In the genomic region with DNA sequence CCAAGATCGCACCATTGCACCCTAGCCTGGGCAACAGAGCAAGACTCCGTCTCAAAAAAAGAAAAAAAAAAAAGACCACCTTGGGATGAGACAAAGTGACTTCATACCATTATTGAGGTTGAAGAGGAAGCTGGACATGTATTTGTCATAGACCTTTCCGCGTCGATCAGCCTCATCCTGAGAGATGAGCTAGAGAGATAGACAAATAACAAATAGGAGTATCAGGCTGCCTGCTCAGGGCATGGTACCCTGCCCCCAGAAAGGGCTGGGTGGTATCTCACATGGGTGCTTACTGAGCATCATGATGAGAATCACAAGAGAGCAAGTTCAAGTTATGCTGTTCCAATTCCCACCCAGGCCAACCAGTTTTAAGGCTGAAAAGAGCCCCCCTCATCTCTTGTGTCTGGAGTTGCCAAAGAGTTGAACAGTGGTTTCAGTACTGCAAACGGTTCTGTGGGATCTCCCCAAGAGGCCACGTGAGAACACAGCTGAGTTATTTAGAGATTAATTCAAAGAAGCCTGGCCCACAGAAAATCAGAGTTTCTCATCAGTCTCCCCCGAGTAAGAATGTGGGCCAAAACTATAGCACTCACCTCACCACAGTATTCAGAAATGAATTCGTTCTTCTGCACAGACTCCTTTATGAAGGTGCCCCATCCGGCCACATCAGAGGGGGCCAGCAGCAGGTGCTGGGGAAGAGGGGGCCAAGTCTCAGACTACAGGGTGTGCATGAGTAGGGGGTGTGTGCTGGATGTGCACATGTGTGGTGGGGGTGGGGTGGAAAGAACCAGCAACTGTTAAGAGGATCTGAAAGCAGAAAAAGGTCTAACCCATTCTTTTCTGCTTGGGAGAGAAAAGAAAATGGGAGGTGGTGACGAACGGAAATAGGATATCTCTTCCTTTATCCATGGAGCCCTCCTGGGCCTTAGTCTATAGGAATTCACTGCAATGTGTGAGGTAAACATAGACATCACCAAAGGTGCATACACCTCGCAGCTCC, we compare ENCODE assay signal across 10 cellular contexts. TPM values are rescaled to one million over a fixed set of nuclear protein-coding genes. Genes with fewer than 3 reads are reported as not detected.
DNase-seq lines count a peak whose midpoint lies in the region; ATAC-seq, FAIRE-seq and TF ChIP-seq lines count a peak whose summit lies in the region.
"Had no signal": no experiment of that assay in that cellular context is flagged by ENCODE, and none has a peak within 500 bp of the region (broad histone marks: within the 10 kb centered on the region; RNA-seq: fewer than 3 reads in every experiment).

No MANE protein-coding gene starts in this region.

- H3K4me1 ChIP-seq in kidney (ENCODE audit: control insufficient read depth in 1 of 2, insufficient read depth in 1 of 2, low read depth in 1 of 2, low read length in 2 of 2): no peaks in the 10 kb centered on the region

- peak; percentile 75 for ATAC-seq in GM18498 (IDR thresholded peaks at IDR 0.05; ENCODE audit: unreplicated experiment)
- peak; percentile 83 for ATAC-seq in HG02981 (IDR thresholded peaks at IDR 0.05; ENCODE audit: unreplicated experiment)
- peak; percentile 82 to 89 for ATAC-seq in activated T-cell treated with anti-CD3 and anti-CD28 coated beads, Interleukin-2, amount 50 U/mL, for 4 hours

- intact Hi-C loops in kidney (cut with DNase I): no loop called here

- H3K36me3 Mint-ChIP-seq in activated T-cell treated with anti-CD3 and anti-CD28 coated beads, Interleukin-2, amount 50 U/mL, for 4 hours (ENCODE audit: insufficient read depth): peaks cover 59% of the 10 kb centered on the region

- no peaks in the 10 kb centered on the region for H3K27me3 Mint-ChIP-seq in activated T-cell treated with anti-CD3 and anti-CD28 coated beads, Interleukin-2, amount 50 U/mL, for 4 hours (ENCODE audit: low read depth)

- H3K36me3 ChIP-seq in kidney (ENCODE audit: control insufficient read depth in 1 of 2, insufficient read depth in 2 of 2, low read length in 2 of 2): peaks cover 52 to 83% of the 10 kb centered on the region in 2 donors

- H3K9ac ChIP-seq in kidney (ENCODE audit: low read length in 2 of 2): no peak overlapping the region

- no peak overlapping the region for H3K4me3 ChIP-seq in kidney (ENCODE audit: low read length in 2 of 2)
- H3K4me3 ChIP-seq: lung had no signal

- TF ChIP-seq CTCF in kidney (IDR thresholded peaks at IDR 0.05; ENCODE audit: borderline replicate concordance, extremely low read depth, insufficient read depth): no peak

- H3K9me3 Mint-ChIP-seq in activated T-cell treated with anti-CD3 and anti-CD28 coated beads, Interleukin-2, amount 50 U/mL, for 4 hours: no peaks in the 10 kb centered on the region

- peak; percentile 62 for DNase-seq in GM19240 (ENCODE audit: insufficient read length, low spot score)
- DNase-seq in activated T-cell treated with anti-CD3 and anti-CD28 coated beads, Interleukin-2, amount 50 U/mL, for 4 hours: no peak
- no peak for DNase-seq in anterior cingulate cortex (lab: John Stamatoyannopoulos, UW)
- DNase-seq in SKM-1 (lab: John Stamatoyannopoulos, UW; ENCODE audit: unreplicated experiment): no peak
- DNase-seq in AG08395 (ENCODE audit: low spot score): no peak
- no peak for DNase-seq in kidney
- DNase-seq: erythroblast had no signal

- no peak overlapping the region for H3K27ac ChIP-seq in kidney (ENCODE audit: low read depth in 2 of 2, low read length in 2 of 2)

- H3K4me3 Mint-ChIP-seq in activated T-cell treated with anti-CD3 and anti-CD28 coated beads, Interleukin-2, amount 50 U/mL, for 4 hours: no peak overlapping the region

- no peaks in the 10 kb centered on the region for H3K9me3 ChIP-seq in kidney (ENCODE audit: control insufficient read depth in 1 of 2, low read length in 2 of 2)

- peaks cover 40% of the 10 kb centered on the region for H3K4me1 Mint-ChIP-seq in activated T-cell treated with anti-CD3 and anti-CD28 coated beads, Interleukin-2, amount 50 U/mL, for 4 hours (ENCODE audit: low read depth)

- no peak for FAIRE-seq in kidney (lab: Jason Lieb, UNC)

RNA-seq across cellular contexts. Expression of a gene that starts 22.5 kb away (rescaled TPM):
- total RNA-seq in activated T-cell treated with anti-CD3 and anti-CD28 coated beads, Interleukin-2, amount 50 U/mL, for 4 hours: 1 to 10 TPM in 1 of 3 donors, under 1 TPM in 2; 0.73 to 1.3 (median 0.79) TPM
- total RNA-seq in kidney: 9.1 TPM
- 1.4 TPM for polyA plus RNA-seq in kidney (ENCODE audit: insufficient read depth, low read depth, low replicate concordance)

RNA-seq across cellular contexts. Expression of a gene that starts 23.2 kb away (rescaled TPM):
- total RNA-seq in activated T-cell treated with anti-CD3 and anti-CD28 coated beads, Interleukin-2, amount 50 U/mL, for 4 hours: under 1 TPM; 0.25 to 0.43 (median 0.32) TPM
- 1.4 TPM for total RNA-seq in kidney
- 1.7 TPM for polyA plus RNA-seq in kidney (ENCODE audit: insufficient read depth, low read depth, low replicate concordance)

RNA-seq across cellular contexts. Expression of a gene that starts 28.0 kb away (rescaled TPM):
- total RNA-seq in activated T-cell treated with anti-CD3 and anti-CD28 coated beads, Interleukin-2, amount 50 U/mL, for 4 hours: 1 to 10 TPM in 1 of 3 donors, under 1 TPM in 2; 0.56 to 1.2 (median 0.63) TPM
- total RNA-seq in kidney: 21.2 TPM
- polyA plus RNA-seq in kidney (ENCODE audit: insufficient read depth, low read depth, low replicate concordance): 23.2 TPM

RNA-seq across cellular contexts. Expression of a gene that starts 40.0 kb away (rescaled TPM):
- 10 to 100 TPM; 22.2 to 26.5 (median 22.6) TPM for total RNA-seq in activated T-cell treated with anti-CD3 and anti-CD28 coated beads, Interleukin-2, amount 50 U/mL, for 4 hours
- 59.2 TPM for total RNA-seq in kidney
- polyA plus RNA-seq in kidney (ENCODE audit: insufficient read depth, low read depth, low replicate concordance): 20.8 TPM

RNA-seq across cellular contexts. Expression of a gene that starts 45.7 kb away (rescaled TPM):
- 1 to 10 TPM; 5.6 to 7.1 (median 5.9) TPM for total RNA-seq in activated T-cell treated with anti-CD3 and anti-CD28 coated beads, Interleukin-2, amount 50 U/mL, for 4 hours
- 19.9 TPM for total RNA-seq in kidney
- 39.9 TPM for polyA plus RNA-seq in kidney (ENCODE audit: insufficient read depth, low read depth, low replicate concordance)

Comparison
In these comparisons a context has a peak if more than half of its experiments do, and no peak if none do; other contexts are left out.
1. RNA of a gene that starts 28.0 kb away (total RNA-seq): 21.2 TPM in kidney (single experiment); 0.56 to 1.2 TPM in activated T-cell treated with anti-CD3 and anti-CD28 coated beads, Interleukin-2, amount 50 U/mL, for 4 hours; every median in the first group is over 10 times any median in the second.
2. Peak in every context shown above with its lines, with median percentiles within 50 percentile points of each other: ATAC-seq.